Comparison of ENCODE assay signal across 13 cellular contexts in genomic region chr18:10822457-10822856, GRCh38.
DNase-seq lines count a peak whose midpoint lies in the region; TF ChIP-seq lines count a peak whose summit lies in the region.
"Had no signal": no experiment of that assay in that cellular context is flagged by ENCODE, and none has a peak within 500 bp of the region (broad histone marks: within the 10 kb centered on the region; RNA-seq: fewer than 3 reads in every experiment).

No MANE protein-coding gene starts in this region.

- H3K9me3 ChIP-seq in cardiac muscle cell (ENCODE audit: low read depth) (no peaks in the 10 kb centered on the region), left ventricle myocardium inferior (replicated peaks) (peaks cover 14% of the 10 kb centered on the region), NT2/D1 (ENCODE audit: insufficient read depth, low read length) (0 out of 2 replicates have a peak, but pooled peaks cover 5% of the 10 kb centered on the region), neuronal stem cell (replicated peaks in 1 of 2; ENCODE audit: control insufficient read depth in 2 of 2, insufficient read depth in 1 of 2, low read depth in 1 of 2, low read length in 2 of 2) (peaks cover 0 to 2% of the 10 kb centered on the region in 2 donors)

- no peak overlapping the region for H3K9ac ChIP-seq in NT2/D1 (ENCODE audit: insufficient read length, low read depth)
- H3K9ac ChIP-seq in neuronal stem cell (ENCODE audit: low read depth, low read length, poor library complexity), result no peak overlapping the region

- WGBS in neuronal stem cell (ENCODE audit: extremely low coverage in 2 of 2, insufficient read length in 2 of 2, insufficient replicate concordance in 1 of 2), 2 donors, result no CpG with 5 or more reads among the region's 6 CpGs

- DNase-seq in cardiac muscle cell (ENCODE audit: low read depth in 1 of 2, low spot score in 1 of 2) (peak; percentile 5 to 55), left ventricle myocardium inferior (no peak), NT2/D1 (ENCODE audit: low read depth, low spot score) (peak; percentile 62), choroid plexus epithelial cell (ENCODE audit: low read depth) (peak; percentile 66), neuronal stem cell (ENCODE audit: low spot score) (peak; percentile 5), DMS153 (lab: John Stamatoyannopoulos, UW) (no peak), foreskin melanocyte (no peak)
- no peak for DNase-seq in effector CD8-positive, alpha-beta T cell (lab: John Stamatoyannopoulos, UW)
- DNase-seq: DMS79 treated with DMSO at 0.1 percent for 48 hours; HFFc6; NCI-H345; stimulated activated CD4-positive, alpha-beta T cell treated with anti-CD3 and anti-CD28 coated beads, Interleukin-2, amount 100 ng/mL, for 48 hours had no signal

- H2BK12ac ChIP-seq in neuronal stem cell (ENCODE audit: low read length), result no peak overlapping the region

- no peak overlapping the region for H3K18ac ChIP-seq in neuronal stem cell (ENCODE audit: low read length)

- no peak overlapping the region for H3K4ac ChIP-seq in neuronal stem cell (ENCODE audit: low read length)

- H3K27ac ChIP-seq in cardiac muscle cell, result no peak overlapping the region
- no peak overlapping the region for H3K27ac ChIP-seq in left ventricle myocardium inferior (replicated peaks)
- no peak overlapping the region for H3K27ac ChIP-seq in neuronal stem cell (replicated peaks; ENCODE audit: low read length)
- H3K27ac ChIP-seq: skin epidermis had no signal

- no peak overlapping the region for H3K4me2 ChIP-seq in neuronal stem cell (ENCODE audit: insufficient read depth, low read length, poor library complexity, severe bottlenecking)

- no peaks in the 10 kb centered on the region for H3K27me3 ChIP-seq in cardiac muscle cell
- peaks cover 3% of the 10 kb centered on the region for H3K27me3 ChIP-seq in left ventricle myocardium inferior (ENCODE audit: low read depth)
- H3K27me3 ChIP-seq in NT2/D1 (ENCODE audit: insufficient read depth, insufficient read length), result no peaks in the 10 kb centered on the region
- no peaks in the 10 kb centered on the region for H3K27me3 ChIP-seq in neuronal stem cell (ENCODE audit: control insufficient read depth in 3 of 3, insufficient read depth in 3 of 3, low read depth in 1 of 3, low read length in 3 of 3)

- no peaks in the 10 kb centered on the region for H3K79me1 ChIP-seq in neuronal stem cell (ENCODE audit: low read depth, low read length)

- no peak overlapping the region for H4K91ac ChIP-seq in neuronal stem cell (ENCODE audit: low read depth, low read length, poor library complexity)

- no peak overlapping the region for H2BK120ac ChIP-seq in neuronal stem cell (ENCODE audit: low read depth, low read length)

- no peak overlapping the region for H2BK15ac ChIP-seq in neuronal stem cell (ENCODE audit: low read length)

- H3K4me1 ChIP-seq in cardiac muscle cell (ENCODE audit: low read depth), result no peaks in the 10 kb centered on the region
- H3K4me1 ChIP-seq in left ventricle myocardium inferior, result no peaks in the 10 kb centered on the region
- H3K4me1 ChIP-seq in NT2/D1 (ENCODE audit: insufficient read depth, insufficient read length), result no peaks in the 10 kb centered on the region
- peaks cover 0 to 2% of the 10 kb centered on the region in 2 donors for H3K4me1 ChIP-seq in neuronal stem cell (ENCODE audit: control insufficient read depth in 2 of 2, insufficient read depth in 1 of 2, low read depth in 1 of 2, low read length in 2 of 2)

- H3K36me3 ChIP-seq in cardiac muscle cell (no peaks in the 10 kb centered on the region), left ventricle myocardium inferior (no peaks in the 10 kb centered on the region), NT2/D1 (ENCODE audit: insufficient read depth, insufficient read length, low read length) (no peaks in the 10 kb centered on the region), neuronal stem cell (replicated peaks in 1 of 2; ENCODE audit: control insufficient read depth in 2 of 2, insufficient read depth in 2 of 2, low read length in 2 of 2) (no peaks in the 10 kb centered on the region)

- intact Hi-C loops in left ventricle myocardium inferior (cut with micrococcal nuclease), result no loop called here

- TF ChIP-seq CTCF in cardiac muscle cell (IDR thresholded peaks at IDR 0.05; ENCODE audit: low read depth, low read length), result no peak
- no peak for TF ChIP-seq CTCF in left ventricle myocardium inferior (IDR thresholded peaks at IDR 0.05; ENCODE audit: borderline replicate concordance)
- TF ChIP-seq CTCF in choroid plexus epithelial cell (conservative IDR thresholded peaks at IDR 0.05; ENCODE audit: low read depth, low read length), result no peak

- H2BK5ac ChIP-seq in neuronal stem cell (ENCODE audit: low read length), result no peak overlapping the region

- no peak overlapping the region for H3K14ac ChIP-seq in neuronal stem cell (ENCODE audit: low read length)

- H2AFZ ChIP-seq in neuronal stem cell (ENCODE audit: low read length), result peak overlapping the region; percentile 21

- H3K4me3 ChIP-seq in cardiac muscle cell, result no peak overlapping the region
- H3K4me3 ChIP-seq in left ventricle myocardium inferior, result no peak overlapping the region
- H3K4me3 ChIP-seq in NT2/D1 (ENCODE audit: insufficient read length, low read depth), result no peak overlapping the region
- H3K4me3 ChIP-seq in choroid plexus epithelial cell (ENCODE audit: low read depth, low read length), result no peak overlapping the region
- no peak overlapping the region for H3K4me3 ChIP-seq in neuronal stem cell (ENCODE audit: low read length in 2 of 2)
- H3K4me3 ChIP-seq: skin epidermis had no signal

- no peak overlapping the region for H4K8ac ChIP-seq in neuronal stem cell (ENCODE audit: low read depth, low read length)

- H2AK5ac ChIP-seq in neuronal stem cell (ENCODE audit: low read depth, low read length), result no peak overlapping the region

- H3K23ac ChIP-seq in neuronal stem cell (ENCODE audit: low read depth, low read length, poor library complexity), result no peak overlapping the region

Comparison
In these comparisons a context has a peak if more than half of its experiments do, and no peak if none do; other contexts are left out.
1. DNase-seq: peak in cardiac muscle cell (2 of 2), NT2/D1 (single experiment), choroid plexus epithelial cell (single experiment) and neuronal stem cell (single experiment); none in left ventricle myocardium inferior (single experiment), DMS153 (single experiment), foreskin melanocyte (single experiment) and effector CD8-positive, alpha-beta T cell (single experiment).